9 cellular contexts compared by ENCODE assay signal in genomic region chr11:119491753-119492455, GRCh38.
DNase-seq lines count a peak whose midpoint lies in the region; ATAC-seq, FAIRE-seq and TF ChIP-seq lines count a peak whose summit lies in the region.
"Had no signal": no experiment of that assay in that cellular context is flagged by ENCODE, and none has a peak within 500 bp of the region (broad histone marks: within the 10 kb centered on the region; RNA-seq: fewer than 3 reads in every experiment).

No MANE protein-coding gene starts in this region.

- no peaks in the 10 kb centered on the region for H3K36me3 Mint-ChIP-seq in astrocyte (ENCODE audit: low read depth, unreplicated experiment)
- no peaks in the 10 kb centered on the region for H3K36me3 Mint-ChIP-seq in nephron (ENCODE audit: low read depth)
- H3K36me3 Mint-ChIP-seq in natural killer cell, result no peaks in the 10 kb centered on the region

- no peaks in the 10 kb centered on the region for H3K4me1 Mint-ChIP-seq in astrocyte (ENCODE audit: low read depth, unreplicated experiment)
- H3K4me1 Mint-ChIP-seq in nephron, result no peaks in the 10 kb centered on the region
- no peaks in the 10 kb centered on the region for H3K4me1 Mint-ChIP-seq in natural killer cell

- intact Hi-C loops in natural killer cell (cut with micrococcal nuclease), result no loop called here

- H3K36me3 ChIP-seq in astrocyte (ENCODE audit: insufficient read depth, low read length), result no peaks in the 10 kb centered on the region
- H3K36me3 ChIP-seq: Peyer's patch had no signal

- no peak overlapping the region for H3K4me2 ChIP-seq in astrocyte (ENCODE audit: low read length)

- no peaks in the 10 kb centered on the region for H3K9me3 ChIP-seq in astrocyte (ENCODE audit: insufficient read depth, low read depth, low read length)
- H3K9me3 ChIP-seq: Peyer's patch had no signal

- H2AFZ ChIP-seq in astrocyte (ENCODE audit: low read depth, low read length), result no peak overlapping the region

- H3K27me3 ChIP-seq in astrocyte (ENCODE audit: insufficient read depth, low read length), result peaks cover 22% of the 10 kb centered on the region
- H3K27me3 ChIP-seq: Peyer's patch had no signal

- peak; percentile 32 for TF ChIP-seq CTCF in astrocyte (IDR thresholded peaks at IDR 0.05; ENCODE audit: insufficient read depth, low read depth, low read length)
- TF ChIP-seq CTCF in nephron (IDR thresholded peaks at IDR 0.05; ENCODE audit: unreplicated experiment in 3 of 3), result peak; percentile 13 to 18 (median 15)
- no peak for TF ChIP-seq CTCF in natural killer cell (IDR thresholded peaks at IDR 0.05)

- H3K27ac Mint-ChIP-seq in astrocyte (ENCODE audit: unreplicated experiment) (no peak overlapping the region), nephron (no peak overlapping the region), natural killer cell (no peak overlapping the region)

- FAIRE-seq in astrocyte (lab: Jason Lieb, UNC), result no peak

- ATAC-seq in GM21381 (IDR thresholded peaks at IDR 0.05; ENCODE audit: unreplicated experiment) (no peak), HG02678 (IDR thresholded peaks at IDR 0.05; ENCODE audit: unreplicated experiment) (no peak), natural killer cell (no peak)

- H3K4me3 Mint-ChIP-seq in astrocyte (ENCODE audit: unreplicated experiment) (no peak overlapping the region), nephron (no peak overlapping the region), natural killer cell (no peak overlapping the region)

- H3K4me1 ChIP-seq in astrocyte (ENCODE audit: insufficient read depth, low read length), result no peaks in the 10 kb centered on the region
- H3K4me1 ChIP-seq: Peyer's patch had no signal

- H3K9me3 Mint-ChIP-seq in astrocyte (ENCODE audit: unreplicated experiment), result peaks cover 9% of the 10 kb centered on the region
- H3K9me3 Mint-ChIP-seq in nephron, result no peaks in the 10 kb centered on the region
- H3K9me3 Mint-ChIP-seq in natural killer cell, result no peaks in the 10 kb centered on the region

- peak; percentile 15 for DNase-seq in EH (ENCODE audit: low read depth)
- DNase-seq in NCI-H1436 treated with DMSO at 0.1 percent for 48 hours (lab: John Stamatoyannopoulos, UW), result peak; percentile 98
- DNase-seq in astrocyte (ENCODE audit: low read depth), result no peak
- no peak for DNase-seq in activated CD4-positive, CD25-positive, alpha-beta regulatory T cell treated with anti-CD3 and anti-CD28 coated beads, Interleukin-2, amount 50 U/mL, for 72 hours
- DNase-seq in natural killer cell, result no peak
- DNase-seq: Peyer's patch had no signal

- no peak overlapping the region for H3K9ac ChIP-seq in astrocyte (ENCODE audit: low read length)

- H3K27me3 Mint-ChIP-seq in astrocyte (ENCODE audit: low read depth, unreplicated experiment) (peaks cover 88% of the 10 kb centered on the region), nephron (ENCODE audit: low read depth) (peaks cover 44% of the 10 kb centered on the region), natural killer cell (ENCODE audit: low read depth in 2 of 2) (peaks cover 0 to 27% of the 10 kb centered on the region in 2 donors)

- H3K4me3 ChIP-seq in astrocyte (ENCODE audit: insufficient read depth, low read depth, low read length), result no peak overlapping the region
- H3K4me3 ChIP-seq: Peyer's patch had no signal

- H3K79me2 ChIP-seq in astrocyte (ENCODE audit: insufficient read depth, low read length), result no peaks in the 10 kb centered on the region

- H4K20me1 ChIP-seq in astrocyte (ENCODE audit: insufficient read depth, low read length), result no peaks in the 10 kb centered on the region

- no peak overlapping the region for H3K27ac ChIP-seq in astrocyte (ENCODE audit: low read depth, low read length)
- H3K27ac ChIP-seq: Peyer's patch had no signal

Comparison
In these comparisons a context has a peak if more than half of its experiments do, and no peak if none do; other contexts are left out.
1. DNase-seq: peak in EH (single experiment) and NCI-H1436 treated with DMSO at 0.1 percent for 48 hours (single experiment); none in astrocyte (single experiment), activated CD4-positive, CD25-positive, alpha-beta regulatory T cell treated with anti-CD3 and anti-CD28 coated beads, Interleukin-2, amount 50 U/mL, for 72 hours (single experiment) and natural killer cell (single experiment).